8 cellular contexts compared by ENCODE assay signal in the genomic region with DNA sequence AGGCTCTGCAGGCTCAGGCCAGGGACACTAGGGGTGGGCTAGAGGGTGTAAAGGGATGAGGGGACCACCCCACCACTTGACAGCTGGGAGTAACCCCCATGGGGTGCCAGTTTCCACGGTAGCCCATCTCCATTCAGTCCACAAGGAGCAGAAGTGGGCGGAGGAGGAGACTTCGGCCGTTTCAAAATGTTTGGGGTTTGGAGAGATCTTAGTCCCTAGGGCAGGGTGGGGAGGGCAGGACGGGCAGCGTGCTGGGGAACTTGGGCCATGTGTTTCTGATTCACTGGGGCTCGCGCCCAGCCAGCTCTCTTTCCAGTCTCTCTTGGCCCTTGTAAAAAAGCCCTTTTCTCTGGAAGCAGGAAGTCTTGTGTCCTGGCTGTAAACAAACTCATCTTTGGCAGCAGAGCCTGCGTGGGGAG. TPM values are rescaled to one million over a fixed set of nuclear protein-coding genes. Genes with fewer than 3 reads are reported as not detected.
DNase-seq lines count a peak whose midpoint lies in the region; TF ChIP-seq lines count a peak whose summit lies in the region.

No MANE protein-coding gene starts in this region.

- peaks cover 39% of the 10 kb centered on the region for H3K4me1 ChIP-seq in muscle layer of colon (ENCODE audit: insufficient read depth, low read length)

- no peak overlapping the region for H3K9ac ChIP-seq in muscle layer of colon (ENCODE audit: low read length)

- no peak for TF ChIP-seq CTCF in AG04450 (IDR thresholded peaks at IDR 0.05; ENCODE audit: low read depth, low read length)

- DNase-seq in AG04450 (ENCODE audit: low read depth, low spot score) (no peak), MV-4-11 (lab: John Stamatoyannopoulos, UW) (peak; percentile 42), epidermal melanocyte (ENCODE audit: insufficient read length, low spot score) (peak; percentile 67), NCI-H226 (no peak), GDM1 (lab: John Stamatoyannopoulos, UW) (no peak), NCI-H2107 treated with DMSO at 0.1 percent for 48 hours (lab: John Stamatoyannopoulos, UW; ENCODE audit: unreplicated experiment) (no peak), NCI-H2196 (lab: John Stamatoyannopoulos, UW; ENCODE audit: unreplicated experiment) (no peak)

- H3K27me3 ChIP-seq in AG04450 (ENCODE audit: control insufficient read depth, insufficient read depth, low read length) (no peaks in the 10 kb centered on the region), muscle layer of colon (ENCODE audit: control insufficient read depth in 1 of 2, insufficient read depth in 2 of 2, low read length in 2 of 2) (peaks cover 0 to 4% of the 10 kb centered on the region in 2 donors)

- H3K4me3 ChIP-seq in AG04450 (ENCODE audit: low read depth, low read length) (no peak overlapping the region), muscle layer of colon (ENCODE audit: low read depth in 1 of 2, low read length in 2 of 2) (no peak overlapping the region)

- CTCF ChIA-PET in AG04450 (lab: Charles Lee): interaction anchor here (0.6 to 2.4 kb wide), 6 partner anchors 11 to 159 kb away, joined by 3 to 7 read pairs (median 4); no protein-coding TSS in a partner anchor

- no peaks in the 10 kb centered on the region for H3K36me3 ChIP-seq in muscle layer of colon (ENCODE audit: insufficient read depth, low read length)

- H3K9me3 ChIP-seq in AG04450 (ENCODE audit: control insufficient read depth, insufficient read depth, low read length): no peaks in the 10 kb centered on the region; the same call in 1 of the 2 replicates
- no peaks in the 10 kb centered on the region for H3K9me3 ChIP-seq in muscle layer of colon (ENCODE audit: low read length)

- POLR2A ChIA-PET in AG04450 (lab: Yijun Ruan, JAX): interaction anchor here (0.7 to 2.7 kb wide), 8 partner anchors 11 to 191 kb away, joined by 3 to 14 read pairs (median 7); a partner anchor contains a TSS

- peak overlapping the region; percentile 97 for H3K27ac ChIP-seq in AG04450 (ENCODE audit: low read depth, low read length)
- peak overlapping the region; percentile 63 for H3K27ac ChIP-seq in muscle layer of colon (ENCODE audit: low read depth, low read length)

RNA-seq across cellular contexts. Expression of a gene that starts 8.3 kb away (rescaled TPM):
- 7.4 and 7.7 TPM in 2 replicates for polyA plus RNA-seq in AG04450 (2011; rRNA removed)
- 3.1 and 5.3 TPM in 2 replicates for polyA minus RNA-seq in AG04450 (2011; rRNA and poly(A)+ RNA removed)

RNA-seq across cellular contexts. Expression of a gene that starts 10.6 kb away (rescaled TPM):
- 0.69 and 1.9 TPM in 2 replicates for polyA plus RNA-seq in AG04450 (2011; rRNA removed)
- 0.37 and 0.96 TPM in 2 replicates for polyA minus RNA-seq in AG04450 (2011; rRNA and poly(A)+ RNA removed)

RNA-seq across cellular contexts. Expression of a gene that starts 28.0 kb away (rescaled TPM):
- 5.4 and 8.7 TPM in 2 replicates for polyA plus RNA-seq in AG04450 (2011; rRNA removed)
- polyA minus RNA-seq in AG04450 (2011; rRNA and poly(A)+ RNA removed): 6.8 and 7.7 TPM in 2 replicates

RNA-seq across cellular contexts. Expression of a gene that starts 56.4 kb away (rescaled TPM):
- polyA plus RNA-seq in AG04450 (2011; rRNA removed): 0.17 and 0.36 TPM in 2 replicates
- 0.83 TPM in 1 of 2 replicates, not detected in the other for polyA minus RNA-seq in AG04450 (2011; rRNA and poly(A)+ RNA removed)

Comparison
In these comparisons a context has a peak if more than half of its experiments do, and no peak if none do; other contexts are left out.
1. DNase-seq: peak in MV-4-11 (single experiment) and epidermal melanocyte (single experiment); none in AG04450 (single experiment), NCI-H226 (single experiment), GDM1 (single experiment), NCI-H2107 treated with DMSO at 0.1 percent for 48 hours (single experiment) and NCI-H2196 (single experiment).